ENCODE assay signal across 8 cellular contexts in genomic region chr14:101948666-101949205, GRCh38. TPM values are rescaled to one million over a fixed set of nuclear protein-coding genes. Genes with fewer than 3 reads are reported as not detected.
A peak's percentile ranks its signal among the peaks of the same experiment; 100 is the strongest.
DNase-seq lines count a peak whose midpoint lies in the region; ATAC-seq, FAIRE-seq and TF ChIP-seq lines count a peak whose summit lies in the region.

No MANE protein-coding gene starts in this region.

- H3K36me3 ChIP-seq in kidney (ENCODE audit: control insufficient read depth in 1 of 2, insufficient read depth in 2 of 2, low read length in 2 of 2) = no peaks in the 10 kb centered on the region

- intact Hi-C loops in kidney (cut with DNase I) = no loop called here

- H3K36me3 Mint-ChIP-seq in activated T-cell treated with anti-CD3 and anti-CD28 coated beads, Interleukin-2, amount 50 U/mL, for 72 hours (ENCODE audit: insufficient read depth in 2 of 2) = peaks cover 0 to 4% of the 10 kb centered on the region in 2 donors
- no peaks in the 10 kb centered on the region for H3K36me3 Mint-ChIP-seq in activated naive CD8-positive, alpha-beta T cell treated with anti-CD3 and anti-CD28 coated beads, Interleukin-2, amount 50 U/mL, for 24 hours (ENCODE audit: low read depth)

- H3K4me3 Mint-ChIP-seq in activated T-cell treated with anti-CD3 and anti-CD28 coated beads, Interleukin-2, amount 50 U/mL, for 72 hours = peak overlapping the region; percentile 92 to 98
- peak overlapping the region; percentile 98 for H3K4me3 Mint-ChIP-seq in activated naive CD8-positive, alpha-beta T cell treated with anti-CD3 and anti-CD28 coated beads, Interleukin-2, amount 50 U/mL, for 24 hours

- no peak for TF ChIP-seq CTCF in kidney (IDR thresholded peaks at IDR 0.05; ENCODE audit: borderline replicate concordance, extremely low read depth, insufficient read depth)

- no peak for FAIRE-seq in kidney (lab: Jason Lieb, UNC)

- H3K9ac ChIP-seq in kidney (ENCODE audit: low read length in 2 of 2) = peak overlapping the region; percentile 90 to 100

- H3K9me3 Mint-ChIP-seq in activated T-cell treated with anti-CD3 and anti-CD28 coated beads, Interleukin-2, amount 50 U/mL, for 72 hours = no peaks in the 10 kb centered on the region
- H3K9me3 Mint-ChIP-seq in activated naive CD8-positive, alpha-beta T cell treated with anti-CD3 and anti-CD28 coated beads, Interleukin-2, amount 50 U/mL, for 24 hours = no peaks in the 10 kb centered on the region

- peaks cover 33% of the 10 kb centered on the region for H3K4me1 Mint-ChIP-seq in activated T-cell treated with anti-CD3 and anti-CD28 coated beads, Interleukin-2, amount 50 U/mL, for 72 hours (ENCODE audit: low read depth)
- H3K4me1 Mint-ChIP-seq in activated naive CD8-positive, alpha-beta T cell treated with anti-CD3 and anti-CD28 coated beads, Interleukin-2, amount 50 U/mL, for 24 hours = peaks cover 31% of the 10 kb centered on the region

- peak overlapping the region; percentile 95 to 100 for H3K4me3 ChIP-seq in kidney (ENCODE audit: low read length in 2 of 2)

- in situ Hi-C loops in KBM-7 (cut with MboI; ENCODE audit: low pct_unique_long_range_greater_than_20kb, low sequenced_read_pairs) = no loop called here

- ATAC-seq in activated T-cell treated with anti-CD3 and anti-CD28 coated beads, Interleukin-2, amount 50 U/mL, for 72 hours (replicated peaks in 1 of 2) = no peak
- no peak for ATAC-seq in activated naive CD8-positive, alpha-beta T cell treated with anti-CD3 and anti-CD28 coated beads, Interleukin-2, amount 50 U/mL, for 24 hours

- no peak for DNase-seq in activated T-cell treated with anti-CD3 and anti-CD28 coated beads, Interleukin-2, amount 50 U/mL, for 72 hours
- DNase-seq in activated T-cell treated with anti-CD3 and anti-CD28 coated beads for 4 hours (no peak), kidney (peak; percentile 88), NCI-H187 treated with DMSO at 0.1 percent for 48 hours (lab: John Stamatoyannopoulos, UW) (no peak), KBM-7 (no peak), occipital lobe (lab: John Stamatoyannopoulos, UW) (no peak)
- DNase-seq in activated naive CD8-positive, alpha-beta T cell treated with anti-CD3 and anti-CD28 coated beads, Interleukin-2, amount 50 U/mL, for 24 hours = no peak

- peaks cover 0 to 11% of the 10 kb centered on the region in 2 donors for H3K4me1 ChIP-seq in kidney (ENCODE audit: control insufficient read depth in 1 of 2, insufficient read depth in 1 of 2, low read depth in 1 of 2, low read length in 2 of 2)

- H3K27me3 Mint-ChIP-seq in activated T-cell treated with anti-CD3 and anti-CD28 coated beads, Interleukin-2, amount 50 U/mL, for 72 hours (ENCODE audit: low read depth) = peaks cover 31% of the 10 kb centered on the region
- H3K27me3 Mint-ChIP-seq in activated naive CD8-positive, alpha-beta T cell treated with anti-CD3 and anti-CD28 coated beads, Interleukin-2, amount 50 U/mL, for 24 hours = peaks cover 21% of the 10 kb centered on the region

- H3K27ac ChIP-seq in kidney (ENCODE audit: low read depth in 2 of 2, low read length in 2 of 2) (peak overlapping the region; percentile 99), temporal lobe (ENCODE audit: low read depth, low read length) (peak overlapping the region; percentile 87)

- H3K9me3 ChIP-seq in kidney (ENCODE audit: control insufficient read depth in 1 of 2, low read length in 2 of 2) = no peaks in the 10 kb centered on the region

- peak overlapping the region; percentile 97 for H3K27ac Mint-ChIP-seq in activated T-cell treated with anti-CD3 and anti-CD28 coated beads, Interleukin-2, amount 50 U/mL, for 72 hours
- peak overlapping the region; percentile 98 for H3K27ac Mint-ChIP-seq in activated naive CD8-positive, alpha-beta T cell treated with anti-CD3 and anti-CD28 coated beads, Interleukin-2, amount 50 U/mL, for 24 hours

RNA-seq across cellular contexts. Expression of gene DYNC1H1, which starts 15.6 kb away (rescaled TPM):
- 100 to 1,000 TPM; 300 to 335 TPM for total RNA-seq in activated T-cell treated with anti-CD3 and anti-CD28 coated beads, Interleukin-2, amount 50 U/mL, for 72 hours
- total RNA-seq in kidney (390 TPM), temporal lobe (949 TPM), occipital lobe (677 TPM)
- 132 TPM for polyA plus RNA-seq in kidney (ENCODE audit: insufficient read depth, low read depth, low replicate concordance)
